ENCODE assay signal across 17 cellular contexts in the genomic region with DNA sequence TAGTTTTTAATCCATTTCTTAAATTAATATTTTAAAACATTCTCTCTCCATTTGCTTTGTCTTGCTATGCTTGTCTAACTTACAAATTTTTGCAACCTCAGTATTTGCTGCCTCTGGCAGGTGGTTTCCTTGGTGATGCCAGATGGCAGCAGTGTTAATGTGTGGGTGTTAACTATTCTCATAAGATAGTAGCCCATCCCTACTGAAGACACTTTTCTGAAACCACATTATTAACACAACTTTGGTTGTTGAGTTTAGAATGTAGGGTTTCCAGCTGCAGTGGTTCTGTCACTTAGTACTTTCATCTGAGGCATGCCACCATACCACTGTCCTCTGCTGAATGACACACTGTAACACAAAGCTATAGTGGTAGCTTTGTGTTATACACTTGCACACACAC.
DNase-seq lines count a peak whose midpoint lies in the region; ATAC-seq and FAIRE-seq lines count a peak whose summit lies in the region.
"Had no signal": no experiment of that assay in that cellular context is flagged by ENCODE, and none has a peak within 500 bp of the region (broad histone marks: within the 10 kb centered on the region; RNA-seq: fewer than 3 reads in every experiment).

No MANE protein-coding gene starts in this region.

- H3K27ac Mint-ChIP-seq in activated T-cell treated with anti-CD3 and anti-CD28 coated beads, Interleukin-2, amount 50 U/mL, for 24 hours: no peak overlapping the region

- no peaks in the 10 kb centered on the region for H3K79me2 ChIP-seq in trophoblast cell (ENCODE audit: control insufficient read depth, insufficient read depth, low read length, poor library complexity)

- no peak overlapping the region for H2BK5ac ChIP-seq in trophoblast cell (ENCODE audit: low read depth, low read length, poor library complexity)

- no peak overlapping the region for H2AFZ ChIP-seq in trophoblast cell (ENCODE audit: insufficient read depth, low read length, poor library complexity)

- H4K12ac ChIP-seq in trophoblast cell (ENCODE audit: low read depth, low read length): no peak overlapping the region

- no peaks in the 10 kb centered on the region for H3K79me1 ChIP-seq in trophoblast cell (ENCODE audit: low read length)

- H3K27me3 Mint-ChIP-seq in activated T-cell treated with anti-CD3 and anti-CD28 coated beads, Interleukin-2, amount 50 U/mL, for 24 hours: no peaks in the 10 kb centered on the region

- H3K4me1 ChIP-seq in trophoblast cell (ENCODE audit: control insufficient read depth in 1 of 2, insufficient read depth in 2 of 2, low read length in 2 of 2): no peaks in the 10 kb centered on the region
- H3K4me1 ChIP-seq: breast epithelium had no signal

- H4K91ac ChIP-seq in trophoblast cell (ENCODE audit: low read depth, low read length): no peak overlapping the region

- H3K23ac ChIP-seq in trophoblast cell (ENCODE audit: low read length): no peak overlapping the region

- no peak overlapping the region for H4K8ac ChIP-seq in trophoblast cell (ENCODE audit: low read depth, low read length)

- ATAC-seq in GM18511 (IDR thresholded peaks at IDR 0.05; ENCODE audit: unreplicated experiment) (peak; percentile 87), GM19468 (IDR thresholded peaks at IDR 0.05; ENCODE audit: extremely low read depth, unreplicated experiment) (peak; percentile 83), HG03066 (IDR thresholded peaks at IDR 0.05; ENCODE audit: low read depth, unreplicated experiment) (peak; percentile 62)

- H3K18ac ChIP-seq in trophoblast cell (ENCODE audit: low read length): no peak overlapping the region

- no peak overlapping the region for H3K4me2 ChIP-seq in trophoblast cell (ENCODE audit: low read length)

- no peaks in the 10 kb centered on the region for H3K9me3 Mint-ChIP-seq in activated T-cell treated with anti-CD3 and anti-CD28 coated beads, Interleukin-2, amount 50 U/mL, for 24 hours

- no peak overlapping the region for H3K27ac ChIP-seq in trophoblast cell (ENCODE audit: low read depth, low read length)
- H3K27ac ChIP-seq: breast epithelium had no signal

- no peak overlapping the region for H3K14ac ChIP-seq in trophoblast cell (ENCODE audit: low read length)

- H3K9ac ChIP-seq in trophoblast cell (ENCODE audit: low read length): no peak overlapping the region

- no peak overlapping the region for H3K4me3 Mint-ChIP-seq in activated T-cell treated with anti-CD3 and anti-CD28 coated beads, Interleukin-2, amount 50 U/mL, for 24 hours

- no peaks in the 10 kb centered on the region for H3K27me3 ChIP-seq in trophoblast cell (ENCODE audit: insufficient read depth, low read length)
- H3K27me3 ChIP-seq: breast epithelium had no signal

- no peaks in the 10 kb centered on the region for H3K9me3 ChIP-seq in trophoblast cell (ENCODE audit: insufficient read depth, low read depth, low read length)
- H3K9me3 ChIP-seq: breast epithelium had no signal

- no peak overlapping the region for H3K4me3 ChIP-seq in trophoblast cell (ENCODE audit: low read depth, low read length)
- H3K4me3 ChIP-seq: breast epithelium had no signal

- no peak overlapping the region for H3K4ac ChIP-seq in trophoblast cell (ENCODE audit: low read depth, low read length)

- no peaks in the 10 kb centered on the region for H3K4me1 Mint-ChIP-seq in activated T-cell treated with anti-CD3 and anti-CD28 coated beads, Interleukin-2, amount 50 U/mL, for 24 hours (ENCODE audit: low read depth)

- FAIRE-seq in urothelium cell line (lab: Jason Lieb, UNC): no peak
- FAIRE-seq: endometrium, H54 had no signal

- in situ Hi-C loops in G401 (cut with HindIII; ENCODE audit: low sequenced_read_pairs): no loop called here

- peaks cover 0 to 2% of the 10 kb centered on the region in 2 experiments for H3K36me3 ChIP-seq in trophoblast cell (ENCODE audit: control insufficient read depth in 1 of 2, insufficient read depth in 2 of 2, low read length in 2 of 2)
- H3K36me3 ChIP-seq: breast epithelium had no signal

- H3K36me3 Mint-ChIP-seq in activated T-cell treated with anti-CD3 and anti-CD28 coated beads, Interleukin-2, amount 50 U/mL, for 24 hours (ENCODE audit: low read depth): no peaks in the 10 kb centered on the region

- no peak overlapping the region for H2BK12ac ChIP-seq in trophoblast cell (ENCODE audit: low read length)

- no peak overlapping the region for H2AK5ac ChIP-seq in trophoblast cell (ENCODE audit: low read length)

- H2BK120ac ChIP-seq in trophoblast cell (ENCODE audit: insufficient read depth, low read length, poor library complexity): no peak overlapping the region

- peak; percentile 40 to 67 for DNase-seq in NCI-H524 (lab: John Stamatoyannopoulos, UW)
- DNase-seq in urothelium cell line (ENCODE audit: low spot score): no peak
- DNase-seq in activated T-cell treated with anti-CD3 and anti-CD28 coated beads, Interleukin-2, amount 50 U/mL, for 24 hours: no peak
- no peak for DNase-seq in trophoblast cell
- DNase-seq in G401 (ENCODE audit: low spot score): no peak
- DNase-seq: activated naive CD4-positive, alpha-beta T cell; DMS79; NCI-H345; retina; stimulated activated CD4-positive, alpha-beta T cell treated with anti-CD3 and anti-CD28 coated beads, Interleukin-4, amount 100 ng/mL, for 1 hour; stimulated activated naive CD4-positive, alpha-beta T cell had no signal

Comparison
In these comparisons a context has a peak if more than half of its experiments do, and no peak if none do; other contexts are left out.
1. DNase-seq: peak in NCI-H524 (2 of 2); none in urothelium cell line (single experiment), activated T-cell treated with anti-CD3 and anti-CD28 coated beads, Interleukin-2, amount 50 U/mL, for 24 hours (single experiment), trophoblast cell (0 of 2) and G401 (single experiment).
2. Peak in every context shown above with its lines, with median percentiles within 50 percentile points of each other: ATAC-seq.